ENCODE assay signal across 11 cellular contexts in genomic region chr5:68129364-68129763, GRCh38.
"Had no signal": no experiment of that assay in that cellular context is flagged by ENCODE, and none has a peak within 500 bp of the region (broad histone marks: within the 10 kb centered on the region; RNA-seq: fewer than 3 reads in every experiment).

No MANE protein-coding gene starts in this region.

- ATAC-seq: GM23338, HCT116 had no signal

- H3K9me3 ChIP-seq: HAP-1 had no signal

- FAIRE-seq: H1, H54 had no signal

- DNase-seq: GM23248, GOT3, H7, H9, HCEC 1CT, HFFc6 had no signal

- H3K4me1 ChIP-seq: HAP-1 had no signal

- H3K36me3 ChIP-seq: HAP-1 had no signal

- H3K27ac ChIP-seq: GM23248 had no signal

- H3K4me3 ChIP-seq: GM23248, GM23338, HAP-1 had no signal

- H2AFZ ChIP-seq: GM23248, GM23338 had no signal

- H3K4me2 ChIP-seq: GM23338 had no signal

- H3K9ac ChIP-seq: GM23248 had no signal
